In the genomic region with DNA sequence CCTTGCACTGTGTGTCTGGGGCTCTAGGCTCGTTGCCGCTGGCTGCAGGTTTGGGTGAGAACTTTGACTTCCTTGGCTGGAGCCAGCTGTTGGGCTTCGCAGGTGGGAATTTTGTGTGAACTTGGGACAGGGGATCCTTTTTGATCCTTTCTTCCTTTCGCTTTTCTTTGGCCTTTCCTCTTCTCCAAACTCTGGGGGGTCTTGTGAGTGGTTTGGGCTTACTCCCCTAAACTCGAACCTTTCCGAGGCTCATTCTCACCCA, we compare ENCODE assay signal across 8 cellular contexts. TPM values are rescaled to one million over a fixed set of nuclear protein-coding genes. Genes with fewer than 3 reads are reported as not detected.
DNase-seq lines count a peak whose midpoint lies in the region; ATAC-seq and TF ChIP-seq lines count a peak whose summit lies in the region.

No MANE protein-coding gene starts in this region.

- H3K27me3 ChIP-seq in A673 (replicated peaks; ENCODE audit: insufficient read depth, low read depth, low read length, poor library complexity) (no peaks in the 10 kb centered on the region), muscle layer of duodenum (ENCODE audit: low read depth, low read length) (no peaks in the 10 kb centered on the region)

- H3K4me1 Mint-ChIP-seq in IgD-negative memory B cell: peaks cover 24 to 37% (median 30%) of the 10 kb centered on the region in 3 donors
- H3K4me1 Mint-ChIP-seq in central memory CD8-positive, alpha-beta T cell: peaks cover 61% of the 10 kb centered on the region

- H3K27me3 Mint-ChIP-seq in IgD-negative memory B cell: no peaks in the 10 kb centered on the region
- no peaks in the 10 kb centered on the region for H3K27me3 Mint-ChIP-seq in central memory CD8-positive, alpha-beta T cell

- peak overlapping the region; percentile 89 to 100 (median 96) for H3K4me3 Mint-ChIP-seq in IgD-negative memory B cell
- peak overlapping the region; percentile 81 for H3K4me3 Mint-ChIP-seq in central memory CD8-positive, alpha-beta T cell

- H3K27ac ChIP-seq in A673 (ENCODE audit: low read depth, low read length, poor library complexity, severe bottlenecking) (no peak overlapping the region), muscle layer of duodenum (ENCODE audit: low read length) (peak overlapping the region; percentile 22)

- peaks cover 12% of the 10 kb centered on the region for H3K4me1 ChIP-seq in A673 (ENCODE audit: insufficient read depth, low read length, poor library complexity, severe bottlenecking)
- H3K4me1 ChIP-seq in muscle layer of duodenum (ENCODE audit: control insufficient read depth in 1 of 2, insufficient read depth in 2 of 2, low read length in 2 of 2): peaks cover 30 to 34% of the 10 kb centered on the region in 2 donors

- H3K27ac Mint-ChIP-seq in IgD-negative memory B cell: peak overlapping the region in 2 of 3 donors; percentile 98 to 100
- peak overlapping the region; percentile 96 for H3K27ac Mint-ChIP-seq in central memory CD8-positive, alpha-beta T cell (ENCODE audit: low read depth)

- intact Hi-C loops in A673 (cut with micrococcal nuclease; ENCODE audit: unreplicated experiment): no loop called here

- no peak for TF ChIP-seq CTCF in A673 (conservative IDR thresholded peaks at IDR 0.05; ENCODE audit: low read depth, low read length)

- DNase-seq in A673 (ENCODE audit: low spot score) (no peak), DMS 273 treated with DMSO at 0.1 percent for 48 hours (lab: John Stamatoyannopoulos, UW) (no peak), NCI-H2029 (lab: John Stamatoyannopoulos, UW) (no peak), NCI-H748 treated with DMSO at 0.1 percent for 48 hours (lab: John Stamatoyannopoulos, UW) (no peak)
- no peak for DNase-seq in central memory CD8-positive, alpha-beta T cell (ENCODE audit: low spot score in 2 of 2)
- DNase-seq in stimulated activated CD4-positive, alpha-beta T cell treated with anti-CD3 and anti-CD28 coated beads, Interleukin-12 subunit alpha, Interleukin-12 subunit beta, amount 100 ng/mL, for 4 hours: no peak

- H3K9me3 ChIP-seq in A673 (ENCODE audit: low read depth, low read length, poor library complexity, severe bottlenecking) (no peaks in the 10 kb centered on the region), muscle layer of duodenum (ENCODE audit: control insufficient read depth in 1 of 2, low read length in 2 of 2) (no peaks in the 10 kb centered on the region)

- BruUV-seq in A673 (replicated peaks; lab: Mats Ljungman, UMichigan): no TSS peak

- H3K4me3 ChIP-seq in A673 (ENCODE audit: low read depth, low read length, poor library complexity, severe bottlenecking) (peak overlapping the region; percentile 61), muscle layer of duodenum (ENCODE audit: low read depth in 1 of 2, low read length in 2 of 2) (peak overlapping the region; percentile 85 to 97)

- H3K36me3 Mint-ChIP-seq in IgD-negative memory B cell: peaks cover 2% of the 10 kb centered on the region
- peaks cover 21% of the 10 kb centered on the region for H3K36me3 Mint-ChIP-seq in central memory CD8-positive, alpha-beta T cell (ENCODE audit: insufficient read depth)

- H3K36me3 ChIP-seq in A673 (ENCODE audit: insufficient read depth, low read length, poor library complexity, severe bottlenecking) (no peaks in the 10 kb centered on the region), muscle layer of duodenum (ENCODE audit: control insufficient read depth in 1 of 2, insufficient read depth in 2 of 2, low read length in 2 of 2) (peaks cover 0 to 6% of the 10 kb centered on the region in 2 donors)

- POLR2A ChIA-PET in A673 (lab: Charles Lee; ENCODE audit: low non-redundant PET): no interaction called here

- CTCF ChIA-PET in A673 (lab: Charles Lee): no interaction called here

- ATAC-seq in central memory CD8-positive, alpha-beta T cell (replicated peaks; ENCODE audit: extremely low read depth, poor library complexity, severe bottlenecking): no peak

- H3K9me3 Mint-ChIP-seq in IgD-negative memory B cell: peaks cover 0 to under 1% (median 0%) of the 10 kb centered on the region in 3 donors
- no peaks in the 10 kb centered on the region for H3K9me3 Mint-ChIP-seq in central memory CD8-positive, alpha-beta T cell

RNA-seq across cellular contexts. Expression of a gene that starts 0.6 kb away (rescaled TPM):
- 7.7 and 10.0 TPM in 2 replicates for total RNA-seq in A673 (2021)
- polyA plus RNA-seq in IgD-negative memory B cell: 57.4 TPM
